ENCODE assay signal across 9 cellular contexts in the genomic region with DNA sequence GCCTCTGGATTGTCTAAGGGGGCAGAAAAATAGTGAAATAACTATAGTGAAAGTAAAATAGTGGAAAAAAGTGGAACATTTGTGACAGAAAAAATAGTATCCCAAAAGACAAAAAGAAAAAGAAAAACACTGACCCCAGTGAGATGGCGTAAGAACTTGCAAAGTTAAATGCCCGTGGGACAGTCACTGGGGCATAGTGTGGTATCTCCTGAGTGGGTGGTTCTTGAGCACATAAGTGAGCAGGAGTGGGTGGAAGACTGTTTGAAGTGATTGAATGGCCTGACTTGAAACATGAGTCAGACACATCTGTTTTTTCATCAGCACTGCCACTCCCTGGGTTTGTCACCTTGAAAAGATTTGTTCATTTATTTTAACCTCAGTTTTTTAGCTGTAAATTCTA. TPM values are rescaled to one million over a fixed set of nuclear protein-coding genes. Genes with fewer than 3 reads are reported as not detected.
DNase-seq lines count a peak whose midpoint lies in the region; ATAC-seq and TF ChIP-seq lines count a peak whose summit lies in the region.
"Had no signal": no experiment of that assay in that cellular context is flagged by ENCODE, and none has a peak within 500 bp of the region (broad histone marks: within the 10 kb centered on the region; RNA-seq: fewer than 3 reads in every experiment).

No MANE protein-coding gene starts in this region.

- H3K9me2 ChIP-seq in hepatocyte (replicated peaks; ENCODE audit: insufficient read depth), result no peaks in the 10 kb centered on the region

- TF ChIP-seq POLR2A in thyroid gland (IDR thresholded peaks at IDR 0.05), result no peak

- ATAC-seq in activated T-cell treated with anti-CD3 and anti-CD28 coated beads, Interleukin-2, amount 50 U/mL, for 4 hours, result peak; percentile 29 to 32

- peaks cover 12% of the 10 kb centered on the region for H3K4me1 ChIP-seq in hepatocyte (ENCODE audit: insufficient read depth)
- peaks cover 27 to 28% of the 10 kb centered on the region in 2 donors for H3K4me1 ChIP-seq in thyroid gland
- peaks cover 18% of the 10 kb centered on the region for H3K4me1 ChIP-seq in effector memory CD4-positive, alpha-beta T cell (ENCODE audit: control insufficient read depth, insufficient read depth, low read length, poor library complexity, severe bottlenecking)

- intact Hi-C loops in thyroid gland (cut with DNase I), result no loop called here

- H3K9me3 ChIP-seq in hepatocyte (ENCODE audit: low read depth) (no peaks in the 10 kb centered on the region), thyroid gland (no peaks in the 10 kb centered on the region)
- no peaks in the 10 kb centered on the region for H3K9me3 ChIP-seq in effector memory CD4-positive, alpha-beta T cell (ENCODE audit: control insufficient read depth, low read length)

- H3K27me3 ChIP-seq in hepatocyte (no peaks in the 10 kb centered on the region), thyroid gland (no peaks in the 10 kb centered on the region)
- H3K27me3 ChIP-seq in effector memory CD4-positive, alpha-beta T cell (replicated peaks; ENCODE audit: control insufficient read depth, insufficient read depth, low read length, poor library complexity, severe bottlenecking), result no peaks in the 10 kb centered on the region

- 61% methylated on average over 2 of the region's 2 CpGs for WGBS in hepatocyte (ENCODE audit: low lambda C conversion rate, missing lambda C conversion rate)
- 35 to 55% methylated on average over 2 of the region's 2 CpGs for WGBS in thyroid gland, 2 donors

- H3K4me3 Mint-ChIP-seq in activated T-cell treated with anti-CD3 and anti-CD28 coated beads, Interleukin-2, amount 50 U/mL, for 4 hours, result peak overlapping the region; percentile 100

- TF ChIP-seq CTCF in hepatocyte (IDR thresholded peaks at IDR 0.05; ENCODE audit: poor library complexity) (no peak), thyroid gland (IDR thresholded peaks at IDR 0.05) (no peak)

- peak; percentile 50 for DNase-seq in activated naive CD4-positive, alpha-beta T cell treated with Interleukin-2 at 50 U/mL for 16 hours
- DNase-seq in activated naive CD4-positive, alpha-beta T cell (lab: John Stamatoyannopoulos, UW), result no peak
- DNase-seq in activated T-cell treated with anti-CD3 and anti-CD28 coated beads, Interleukin-2, amount 50 U/mL, for 4 hours, result peak; percentile 14
- DNase-seq in hepatocyte (ENCODE audit: low spot score) (peak; percentile 38), thyroid gland (peak; percentile 58 to 73), SKM-1 (lab: John Stamatoyannopoulos, UW; ENCODE audit: unreplicated experiment) (no peak), SW 1271 (lab: John Stamatoyannopoulos, UW) (no peak)
- no peak for DNase-seq in effector memory CD4-positive, alpha-beta T cell
- DNase-seq: DMS153 had no signal

- peak overlapping the region; percentile 83 for H3K4me2 ChIP-seq in hepatocyte

- no peak overlapping the region for H2AFZ ChIP-seq in hepatocyte

- H3K36me3 Mint-ChIP-seq in activated T-cell treated with anti-CD3 and anti-CD28 coated beads, Interleukin-2, amount 50 U/mL, for 4 hours (ENCODE audit: insufficient read depth), result peaks cover 40% of the 10 kb centered on the region

- peak overlapping the region; percentile 85 for H3K27ac ChIP-seq in hepatocyte
- H3K27ac ChIP-seq in thyroid gland, result peak overlapping the region in 2 of 3 donors; percentile 2 to 17
- H3K27ac ChIP-seq in effector memory CD4-positive, alpha-beta T cell (ENCODE audit: insufficient read depth, low read length, poor library complexity, severe bottlenecking), result no peak overlapping the region

- no peaks in the 10 kb centered on the region for H4K20me1 ChIP-seq in hepatocyte (ENCODE audit: insufficient read depth, poor library complexity, severe bottlenecking)

- H3K36me3 ChIP-seq in hepatocyte (replicated peaks; ENCODE audit: insufficient read depth, low read depth) (no peaks in the 10 kb centered on the region), thyroid gland (peaks cover 0 to 5% of the 10 kb centered on the region in 2 donors)
- H3K36me3 ChIP-seq in effector memory CD4-positive, alpha-beta T cell (ENCODE audit: control insufficient read depth, insufficient read depth, low read length), result peaks cover 5% of the 10 kb centered on the region

- H3K9me3 Mint-ChIP-seq in activated T-cell treated with anti-CD3 and anti-CD28 coated beads, Interleukin-2, amount 50 U/mL, for 4 hours, result no peaks in the 10 kb centered on the region

- no peaks in the 10 kb centered on the region for H3K27me3 Mint-ChIP-seq in activated T-cell treated with anti-CD3 and anti-CD28 coated beads, Interleukin-2, amount 50 U/mL, for 4 hours (ENCODE audit: low read depth)

- no peak overlapping the region for H3K4me3 ChIP-seq in hepatocyte
- no peak overlapping the region for H3K4me3 ChIP-seq in thyroid gland (replicated peaks in 1 of 3)
- H3K4me3 ChIP-seq in effector memory CD4-positive, alpha-beta T cell (ENCODE audit: insufficient read depth, low read depth, low read length, poor library complexity, severe bottlenecking), result no peak overlapping the region

- H3K79me2 ChIP-seq in hepatocyte, result peaks cover 65% of the 10 kb centered on the region

- H3K4me1 Mint-ChIP-seq in activated T-cell treated with anti-CD3 and anti-CD28 coated beads, Interleukin-2, amount 50 U/mL, for 4 hours (ENCODE audit: low read depth), result peaks cover 69% of the 10 kb centered on the region

RNA-seq across cellular contexts. Expression of a gene that starts 2.5 kb away (rescaled TPM):
- 10 to 100 TPM; 12.2 to 17.9 (median 16.6) TPM for total RNA-seq in activated T-cell treated with anti-CD3 and anti-CD28 coated beads, Interleukin-2, amount 50 U/mL, for 4 hours
- total RNA-seq in hepatocyte, result 9.2 and 9.9 TPM in 2 replicates
- 7.9 and 9.3 TPM in 2 replicates for polyA plus RNA-seq in hepatocyte
- total RNA-seq in thyroid gland, result 10 to 100 TPM; 22.8 to 67.1 (median 44.1) TPM

RNA-seq across cellular contexts. Expression of a gene that starts 59.0 kb away (rescaled TPM):
- 10 to 100 TPM in 1 of 3 donors, 1 to 10 TPM in 2; 6.9 to 10.8 (median 8.3) TPM for total RNA-seq in activated T-cell treated with anti-CD3 and anti-CD28 coated beads, Interleukin-2, amount 50 U/mL, for 4 hours
- total RNA-seq in hepatocyte, result 13.4 and 14.2 TPM in 2 replicates
- 11.5 and 12.3 TPM in 2 replicates for polyA plus RNA-seq in hepatocyte
- 10 to 100 TPM; 21.1 to 47.1 (median 34.6) TPM for total RNA-seq in thyroid gland

Comparison
In these comparisons a context has a peak if more than half of its experiments do, and no peak if none do; other contexts are left out.
1. DNase-seq: peak in activated naive CD4-positive, alpha-beta T cell treated with Interleukin-2 at 50 U/mL for 16 hours (single experiment), activated T-cell treated with anti-CD3 and anti-CD28 coated beads, Interleukin-2, amount 50 U/mL, for 4 hours (single experiment), hepatocyte (single experiment) and thyroid gland (2 of 2); none in activated naive CD4-positive, alpha-beta T cell (0 of 4), effector memory CD4-positive, alpha-beta T cell (0 of 3), SKM-1 (single experiment) and SW 1271 (0 of 2).